1 cellular context compared by ENCODE assay signal in the genomic region with DNA sequence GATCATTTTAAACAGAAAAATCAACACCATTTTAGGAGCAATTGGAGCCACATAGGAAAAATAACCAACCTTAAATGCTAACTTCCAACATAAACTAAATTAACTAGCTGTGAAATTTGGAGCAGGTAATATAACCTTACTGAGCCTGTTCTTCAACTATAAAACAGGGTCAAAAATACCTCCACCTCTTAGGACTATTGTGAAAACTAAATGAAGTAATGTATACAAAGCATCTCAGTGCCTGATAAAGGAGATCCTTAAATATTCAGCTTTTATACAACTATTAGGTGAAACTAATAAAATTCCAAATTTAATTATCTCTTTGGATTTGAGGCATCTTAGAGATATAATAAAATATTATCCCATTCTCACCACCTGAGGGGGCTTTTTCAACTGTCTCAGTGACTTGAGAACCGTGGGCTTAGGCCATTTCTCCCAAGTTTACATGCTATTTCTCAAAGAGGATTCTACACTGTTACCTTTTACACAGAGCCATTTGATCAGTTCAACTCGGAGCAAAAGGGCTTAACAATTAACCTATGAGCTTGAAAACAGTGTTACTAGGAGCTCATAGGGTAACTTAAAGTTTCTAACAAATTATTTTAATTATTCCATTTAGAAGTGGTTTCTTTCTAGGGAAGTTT.
TF ChIP-seq lines count a peak whose summit lies in the region.

No MANE protein-coding gene starts in this region.

TF ChIP-seq in SK-N-SH, 30 proteins besides CTCF, POLR2A, EP300 and RAD21 (continued from another document):
- TF ChIP-seq SIN3A (IDR thresholded peaks at IDR 0.05; ENCODE audit: borderline replicate concordance, low read depth, low read length), result no peak
- TF ChIP-seq, protein P1, sequence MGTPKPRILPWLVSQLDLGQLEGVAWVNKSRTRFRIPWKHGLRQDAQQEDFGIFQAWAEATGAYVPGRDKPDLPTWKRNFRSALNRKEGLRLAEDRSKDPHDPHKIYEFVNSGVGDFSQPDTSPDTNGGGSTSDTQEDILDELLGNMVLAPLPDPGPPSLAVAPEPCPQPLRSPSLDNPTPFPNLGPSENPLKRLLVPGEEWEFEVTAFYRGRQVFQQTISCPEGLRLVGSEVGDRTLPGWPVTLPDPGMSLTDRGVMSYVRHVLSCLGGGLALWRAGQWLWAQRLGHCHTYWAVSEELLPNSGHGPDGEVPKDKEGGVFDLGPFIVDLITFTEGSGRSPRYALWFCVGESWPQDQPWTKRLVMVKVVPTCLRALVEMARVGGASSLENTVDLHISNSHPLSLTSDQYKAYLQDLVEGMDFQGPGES (IDR thresholded peaks at IDR 0.05; ENCODE audit: low read depth, low read length), result no peak
- no peak for TF ChIP-seq NRF1 (IDR thresholded peaks at IDR 0.05; ENCODE audit: low read depth, low read length)
- no peak for TF ChIP-seq ELF1 (IDR thresholded peaks at IDR 0.05)
- TF ChIP-seq, protein P2, sequence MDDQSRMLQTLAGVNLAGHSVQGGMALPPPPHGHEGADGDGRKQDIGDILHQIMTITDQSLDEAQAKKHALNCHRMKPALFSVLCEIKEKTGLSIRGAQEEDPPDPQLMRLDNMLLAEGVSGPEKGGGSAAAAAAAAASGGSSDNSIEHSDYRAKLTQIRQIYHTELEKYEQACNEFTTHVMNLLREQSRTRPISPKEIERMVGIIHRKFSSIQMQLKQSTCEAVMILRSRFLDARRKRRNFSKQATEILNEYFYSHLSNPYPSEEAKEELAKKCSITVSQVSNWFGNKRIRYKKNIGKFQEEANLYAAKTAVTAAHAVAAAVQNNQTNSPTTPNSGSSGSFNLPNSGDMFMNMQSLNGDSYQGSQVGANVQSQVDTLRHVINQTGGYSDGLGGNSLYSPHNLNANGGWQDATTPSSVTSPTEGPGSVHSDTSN (IDR thresholded peaks at IDR 0.05), result no peak
- TF ChIP-seq, protein P3, sequence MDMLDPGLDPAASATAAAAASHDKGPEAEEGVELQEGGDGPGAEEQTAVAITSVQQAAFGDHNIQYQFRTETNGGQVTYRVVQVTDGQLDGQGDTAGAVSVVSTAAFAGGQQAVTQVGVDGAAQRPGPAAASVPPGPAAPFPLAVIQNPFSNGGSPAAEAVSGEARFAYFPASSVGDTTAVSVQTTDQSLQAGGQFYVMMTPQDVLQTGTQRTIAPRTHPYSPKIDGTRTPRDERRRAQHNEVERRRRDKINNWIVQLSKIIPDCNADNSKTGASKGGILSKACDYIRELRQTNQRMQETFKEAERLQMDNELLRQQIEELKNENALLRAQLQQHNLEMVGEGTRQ (IDR thresholded peaks at IDR 0.05; ENCODE audit: borderline replicate concordance, low read depth, low read length), result no peak
- no peak for TF ChIP-seq MXI1 (IDR thresholded peaks at IDR 0.05; ENCODE audit: low read depth, low read length)
- no peak for TF ChIP-seq MEF2A (IDR thresholded peaks at IDR 0.05; ENCODE audit: borderline replicate concordance, low read depth)
